Comparison of ENCODE assay signal across 31 cellular contexts in the genomic region with DNA sequence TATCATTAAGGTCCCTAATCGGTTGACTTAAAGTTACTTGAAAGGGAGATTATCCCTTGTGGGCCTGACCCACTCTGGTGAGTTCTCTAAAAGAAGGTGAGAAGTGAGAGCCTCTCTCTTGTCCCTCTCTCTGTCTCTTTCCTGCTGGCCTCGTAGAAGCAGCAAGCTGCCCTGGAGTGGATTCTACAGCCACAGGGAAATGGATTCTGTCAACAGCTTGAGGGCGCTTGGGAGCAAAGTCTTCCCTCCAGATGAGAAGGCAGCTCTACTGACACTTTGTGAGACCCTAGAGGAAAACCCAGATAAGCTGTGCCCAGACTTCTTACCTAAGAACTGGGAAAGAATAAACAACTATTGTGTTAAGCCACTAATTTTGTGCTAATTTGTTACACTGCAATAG. TPM values are rescaled to one million over a fixed set of nuclear protein-coding genes. Genes with fewer than 3 reads are reported as not detected.
DNase-seq lines count a peak whose midpoint lies in the region; ATAC-seq and TF ChIP-seq lines count a peak whose summit lies in the region.
"Had no signal": no experiment of that assay in that cellular context is flagged by ENCODE, and none has a peak within 500 bp of the region (broad histone marks: within the 10 kb centered on the region; RNA-seq: fewer than 3 reads in every experiment).

No MANE protein-coding gene starts in this region.

- no peak for ATAC-seq in lower lobe of right lung
- ATAC-seq: esophagus mucosa, heart left ventricle, Panc1 had no signal

- no peak overlapping the region for H3K23ac ChIP-seq in H9 (ENCODE audit: insufficient read length, low read depth, low read length)

- H3K9me3 Mint-ChIP-seq in H9: peaks cover 8 to 10% of the 10 kb centered on the region in 2 experiments
- H3K9me3 Mint-ChIP-seq: activated naive CD4-positive, alpha-beta T cell treated with anti-CD3 and anti-CD28 coated beads for 36 hours; activated T-helper 1 cell treated with anti-CD3 and anti-CD28 coated beads, Interleukin-12 subunit alpha, Interleukin-12 subunit beta, Interleukin-2, Interleukin-4 antibody, amounts not matched to agents 30 ng/mL and 10 ng/mL and 1 ng/mL, durations not matched to agents 14 hours and 24 hours and 36 hours had no signal

- H3K27ac Mint-ChIP-seq in H9: no peak overlapping the region; a peak in 1 of 7 replicates
- H3K27ac Mint-ChIP-seq: activated naive CD4-positive, alpha-beta T cell treated with anti-CD3 and anti-CD28 coated beads for 36 hours; activated T-helper 1 cell treated with anti-CD3 and anti-CD28 coated beads, Interleukin-12 subunit alpha, Interleukin-12 subunit beta, Interleukin-2, Interleukin-4 antibody, amounts not matched to agents 30 ng/mL and 10 ng/mL and 1 ng/mL, durations not matched to agents 14 hours and 24 hours and 36 hours had no signal

- H3K4me2 ChIP-seq in H9 (ENCODE audit: insufficient read depth, insufficient read length, low read length): no peak overlapping the region
- H3K4me2 ChIP-seq: BLaER1 treated with 17β-estradiol and CSF1 and Interleukin-3, amounts not matched to agents 10 nM and 100 nM had no signal

- H2BK15ac ChIP-seq in H9 (ENCODE audit: low read depth, low read length): no peak overlapping the region

- H3K36me3 ChIP-seq in BE2C: no peaks in the 10 kb centered on the region
- H3K36me3 ChIP-seq in lower lobe of right lung: no peaks in the 10 kb centered on the region
- H3K36me3 ChIP-seq: adrenal gland; BLaER1 treated with 17β-estradiol and CSF1 and Interleukin-3, amounts not matched to agents 10 nM and 100 nM; heart left ventricle; neutrophil had no signal

- H2BK12ac ChIP-seq in H9 (ENCODE audit: insufficient read length, low read depth, low read length): no peak overlapping the region

- no peak overlapping the region for H4K5ac ChIP-seq in H9 (ENCODE audit: insufficient read length, low read depth, low read length)

- no peaks in the 10 kb centered on the region for H3K23me2 ChIP-seq in H9 (ENCODE audit: insufficient read length, low read depth, low read length, poor library complexity, severe bottlenecking)

- H3K4me3 ChIP-seq in BE2C (ENCODE audit: low read depth, low read length) (no peak overlapping the region), astrocyte of the cerebellum (ENCODE audit: low read depth, low read length) (no peak overlapping the region), iPS-18c (ENCODE audit: insufficient read depth, low read depth, low read length) (peak overlapping the region; percentile 17; the same call in 1 of the 2 replicates), lower lobe of right lung (no peak overlapping the region)
- H3K4me3 ChIP-seq: adrenal gland; BLaER1 treated with 17β-estradiol and CSF1 and Interleukin-3, amounts not matched to agents 10 nM and 100 nM; heart left ventricle had no signal

- DNase-seq in BE2C (no peak), H9 (peak; percentile 52), astrocyte of the cerebellum (ENCODE audit: low read depth) (no peak), lower lobe of right lung (no peak), NOMO-1 treated with DMSO at 0.1 percent for 48 hours (lab: John Stamatoyannopoulos, UW; ENCODE audit: unreplicated experiment) (no peak), HUDEP-2 (lab: John Stamatoyannopoulos, UW; ENCODE audit: unreplicated experiment in 76 of 76) (no peak), LoVo (ENCODE audit: low spot score) (no peak)
- DNase-seq: activated CD4-positive, alpha-beta T cell treated with anti-CD3 and anti-CD28 coated beads, Interleukin-2, amount 50 U/mL, for 48 hours; activated CD4-positive, CD25-positive, alpha-beta regulatory T cell; activated naive CD4-positive, alpha-beta T cell treated with anti-CD3 and anti-CD28 coated beads for 36 hours; adrenal gland; effector memory CD4-positive, alpha-beta T cell; foreskin fibroblast; heart left ventricle; KBM-7; mesenchymal stem cell; MM.1S; NCI-H1436; NCI-H446 treated with DMSO at 0.1 percent for 48 hours; SHP77 treated with DMSO at 0.1 percent for 48 hours; stimulated activated naive CD4-positive, alpha-beta T cell treated with Interleukin-2 at 50 U/mL for 16 hours had no signal

- H3K27ac ChIP-seq in H9 (ENCODE audit: insufficient read length, low read depth, low read length) (no peak overlapping the region), lower lobe of right lung (no peak overlapping the region)
- H3K27ac ChIP-seq: adrenal gland; BLaER1 treated with 17β-estradiol and CSF1 and Interleukin-3, amounts not matched to agents 10 nM and 100 nM; heart left ventricle; neutrophil had no signal

- H3K79me2 ChIP-seq in H9 (ENCODE audit: insufficient read depth, low read length): no peaks in the 10 kb centered on the region

- H3K36me3 Mint-ChIP-seq in H9 (ENCODE audit: insufficient read depth in 1 of 3, low read depth in 3 of 3): peaks cover 0 to 7% (median 3%) of the 10 kb centered on the region in 3 experiments; a peak in 3 of 7 replicates

- no peak overlapping the region for H2BK120ac ChIP-seq in H9 (ENCODE audit: low read depth, low read length, poor library complexity, severe bottlenecking)

- no peak overlapping the region for H3K18ac ChIP-seq in H9 (ENCODE audit: insufficient read length, low read depth, low read length)

- no peak overlapping the region for H4K91ac ChIP-seq in H9 (ENCODE audit: insufficient read length, low read depth, low read length)

- intact Hi-C loops in lower lobe of right lung (cut with DNase I): no loop called here

- H3K14ac ChIP-seq in H9 (ENCODE audit: insufficient read depth, low read length): no peak overlapping the region

- TF ChIP-seq CTCF in BE2C (IDR thresholded peaks at IDR 0.05; ENCODE audit: low read depth, low read length) (peak; percentile 32), H9 (conservative IDR thresholded peaks at IDR 0.05) (peak; percentile 56), astrocyte of the cerebellum (IDR thresholded peaks at IDR 0.05; ENCODE audit: low read depth, low read length, missing control alignments) (peak; percentile 14), lower lobe of right lung (IDR thresholded peaks at IDR 0.05) (no peak)

- no peaks in the 10 kb centered on the region for H4K20me1 ChIP-seq in H9 (ENCODE audit: control insufficient read depth, insufficient read depth, insufficient read length)
- H4K20me1 ChIP-seq: BLaER1 treated with 17β-estradiol and CSF1 and Interleukin-3, amounts not matched to agents 10 nM and 100 nM had no signal

- H2AK5ac ChIP-seq in H9 (ENCODE audit: insufficient read length, low read length): no peak overlapping the region

- H3K27me3 ChIP-seq in BE2C (no peaks in the 10 kb centered on the region), H9 (ENCODE audit: insufficient read depth, low read length) (no peaks in the 10 kb centered on the region), lower lobe of right lung (ENCODE audit: low read depth) (peaks cover 23% of the 10 kb centered on the region)
- H3K27me3 ChIP-seq: adrenal gland; BLaER1 treated with 17β-estradiol and CSF1 and Interleukin-3, amounts not matched to agents 10 nM and 100 nM; neutrophil had no signal

- no peak overlapping the region for H4K8ac ChIP-seq in H9 (replicated peaks; ENCODE audit: insufficient read length, low read depth, low read length)

- no peak overlapping the region for H3K4ac ChIP-seq in H9 (ENCODE audit: low read depth, low read length)

- H3K79me1 ChIP-seq in H9 (ENCODE audit: insufficient read depth, low read depth, low read length, poor library complexity, severe bottlenecking): no peaks in the 10 kb centered on the region

- peaks cover 3 to 7% of the 10 kb centered on the region in 2 experiments; a peak in 2 of 4 replicates for H3K4me1 Mint-ChIP-seq in H9

- in situ Hi-C loops in astrocyte of the cerebellum (cut with HindIII; ENCODE audit: low sequenced_read_pairs): loop anchor here (25.0 kb wide), 1 partner anchor 676 kb away; no protein-coding TSS in a partner anchor

- H3K9ac ChIP-seq in H9 (ENCODE audit: extremely low read depth, insufficient read length, low read length): no peak overlapping the region
- H3K9ac ChIP-seq: BLaER1 treated with 17β-estradiol and CSF1 and Interleukin-3, amounts not matched to agents 10 nM and 100 nM had no signal

- H3K9me3 ChIP-seq in BE2C (no peaks in the 10 kb centered on the region; the same call in 1 of the 2 replicates), H9 (ENCODE audit: control insufficient read depth, low read depth, low read length) (no peaks in the 10 kb centered on the region), iPS-18c (ENCODE audit: control insufficient read depth, insufficient read depth, low read length) (peaks cover 3% of the 10 kb centered on the region), lower lobe of right lung (no peaks in the 10 kb centered on the region)
- H3K9me3 ChIP-seq: adrenal gland, neutrophil had no signal

- no peak overlapping the region for H2BK20ac ChIP-seq in H9 (ENCODE audit: low read depth, low read length, poor library complexity, severe bottlenecking)

- no peak overlapping the region for H3K56ac ChIP-seq in H9 (ENCODE audit: insufficient read length, low read depth, low read length)

- H3K4me3 Mint-ChIP-seq in H9: no peak overlapping the region
- H3K4me3 Mint-ChIP-seq: activated naive CD4-positive, alpha-beta T cell treated with anti-CD3 and anti-CD28 coated beads for 36 hours; activated T-helper 1 cell treated with anti-CD3 and anti-CD28 coated beads, Interleukin-12 subunit alpha, Interleukin-12 subunit beta, Interleukin-2, Interleukin-4 antibody, amounts not matched to agents 30 ng/mL and 10 ng/mL and 1 ng/mL, durations not matched to agents 14 hours and 24 hours and 36 hours had no signal

- H3K4me1 ChIP-seq in BE2C: no peaks in the 10 kb centered on the region
- H3K4me1 ChIP-seq in H9 (ENCODE audit: insufficient read depth, low read length): no peaks in the 10 kb centered on the region
- no peaks in the 10 kb centered on the region for H3K4me1 ChIP-seq in lower lobe of right lung
- H3K4me1 ChIP-seq: adrenal gland, heart left ventricle had no signal

- no CpG with 5 or more reads among the region's 3 CpGs for WGBS in H9 (ENCODE audit: extremely low coverage, insufficient read length, low lambda C conversion rate)

- H2BK5ac ChIP-seq in H9 (ENCODE audit: insufficient read length, low read length): no peak overlapping the region

- H3T11ph ChIP-seq in H9 (ENCODE audit: low read length): no peak overlapping the region

- peaks cover 26% of the 10 kb centered on the region for H3K27me3 Mint-ChIP-seq in H9 (ENCODE audit: low read depth)

- H2AFZ ChIP-seq in H9 (ENCODE audit: low read length): no peak overlapping the region

RNA-seq across cellular contexts. Expression of gene ANKRD60, which starts 40.0 kb away (rescaled TPM):
- polyA plus RNA-seq in BE2C (2012; ENCODE audit: insufficient read depth, insufficient read length, low read depth): not detected
- not detected in 2 replicates for total RNA-seq in H9 (2021)
- not detected for total RNA-seq in lower lobe of right lung
- total RNA-seq: activated naive CD4-positive, alpha-beta T cell treated with anti-CD3 and anti-CD28 coated beads for 36 hours; activated T-helper 1 cell treated with anti-CD3 and anti-CD28 coated beads, Interleukin-12 subunit alpha, Interleukin-12 subunit beta, Interleukin-2, Interleukin-4 antibody, amounts not matched to agents 30 ng/mL and 10 ng/mL and 1 ng/mL, durations not matched to agents 14 hours and 24 hours and 36 hours; adrenal gland; esophagus mucosa; heart left ventricle; skeletal muscle tissue; temporal lobe; ureter had no signal
- polyA plus RNA-seq: adrenal gland, AG04450, heart left ventricle had no signal
